Comparison of ENCODE assay signal across 1 cellular context in the genomic region with DNA sequence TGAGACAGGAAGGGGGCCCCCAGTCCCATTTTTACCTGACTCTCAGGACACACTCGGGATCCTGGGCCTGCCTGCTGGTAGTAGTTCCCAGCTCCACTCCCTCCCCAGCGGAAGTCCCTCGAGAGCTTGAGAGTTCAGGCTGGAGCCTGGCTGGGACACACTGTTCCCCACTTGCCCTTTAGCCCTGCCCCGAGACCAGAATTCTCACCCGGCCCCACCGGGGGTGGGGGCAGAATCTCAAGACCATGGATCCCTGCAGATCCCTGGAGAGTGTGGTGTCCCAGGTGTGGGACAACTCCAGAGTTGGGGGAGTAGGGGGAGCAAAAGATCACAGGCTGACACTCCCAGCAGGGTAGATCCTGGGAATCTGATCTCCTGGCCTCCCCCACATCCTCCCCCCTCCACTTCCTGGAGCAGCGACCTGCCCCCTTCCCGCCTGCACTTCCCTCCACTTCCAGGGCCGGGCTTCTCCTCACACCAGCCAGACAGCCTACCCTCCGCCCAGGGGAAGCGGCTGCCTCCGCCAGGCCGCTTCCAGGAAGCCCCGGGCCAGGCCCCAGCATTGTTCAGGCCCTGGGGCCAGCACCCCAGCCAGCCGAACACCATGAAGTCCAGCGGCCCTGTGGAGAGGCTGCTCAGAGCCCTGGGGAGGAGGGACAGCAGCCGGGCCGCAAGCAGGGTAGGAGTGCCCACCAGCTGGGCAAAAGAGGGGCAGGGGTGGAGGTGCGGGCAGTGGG.
A peak's percentile ranks its signal among the peaks of the same experiment; 100 is the strongest.
TF ChIP-seq lines count a peak whose summit lies in the region.

TSS of gene TNS2 (plus strand) at position 484 of the 737 bp plus-strand sequence. CDS start at position 605, 121 bp downstream.

TF ChIP-seq in IMR-90, 13 proteins besides CTCF, POLR2A, EP300 and RAD21:
- TF ChIP-seq MAZ (IDR thresholded peaks at IDR 0.05; ENCODE audit: borderline replicate concordance, low read depth, low read length) (peak; percentile 65; the same call in 1 of the 2 replicates), CHD1 (IDR thresholded peaks at IDR 0.05; ENCODE audit: low read depth, low read length) (no peak)
